ENCODE assay signal across 20 cellular contexts in the genomic region with DNA sequence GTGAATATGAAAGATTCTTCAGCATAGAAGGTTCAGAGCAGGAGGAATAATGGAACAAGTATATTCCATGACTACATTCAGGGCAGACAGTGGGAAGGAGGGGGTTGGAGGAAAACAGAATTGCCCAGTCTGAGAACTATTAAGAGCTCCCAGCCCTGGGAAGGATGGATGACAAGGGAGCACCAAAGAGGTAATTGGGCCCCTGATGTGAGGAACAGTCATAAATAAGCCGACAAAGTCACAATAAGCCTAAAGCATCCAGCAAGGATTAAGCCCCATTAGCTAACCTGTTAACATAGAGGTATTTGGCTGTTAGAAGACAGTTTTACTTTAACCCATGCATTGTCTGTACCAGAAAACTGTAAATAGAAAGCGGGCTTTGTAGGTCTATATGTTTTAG.
DNase-seq lines count a peak whose midpoint lies in the region; TF ChIP-seq lines count a peak whose summit lies in the region.
"Had no signal": no experiment of that assay in that cellular context is flagged by ENCODE, and none has a peak within 500 bp of the region (broad histone marks: within the 10 kb centered on the region; RNA-seq: fewer than 3 reads in every experiment).

No MANE protein-coding gene starts in this region.

- POLR2A ChIA-PET in RWPE1 (lab: Yijun Ruan, JAX; ENCODE audit: low non-redundant PET): no interaction called here

- TF ChIP-seq CTCF in RWPE1 (conservative IDR thresholded peaks at IDR 0.05; ENCODE audit: low read depth): no peak

- peak in 2 of 3 experiments; percentile 3 to 57 for DNase-seq in NCI-H1417 (lab: John Stamatoyannopoulos, UW)
- no peak for DNase-seq in NCI-H1417 treated with DMSO at 0.1 percent for 48 hours (lab: John Stamatoyannopoulos, UW)
- DNase-seq in NCI-H82 treated with DMSO at 0.1 percent for 48 hours (lab: John Stamatoyannopoulos, UW; ENCODE audit: unreplicated experiment): peak; percentile 19
- DNase-seq in islet precursor cell: peak; percentile 59
- DNase-seq in stimulated activated CD4-positive, alpha-beta T cell treated with anti-CD3 and anti-CD28 coated beads, Interleukin-1b, Interleukin-23, amount 100 ng/mL, for 48 hours: no peak
- DNase-seq in GM19238 (ENCODE audit: insufficient read length, low spot score): no peak
- DNase-seq in UCSD-AML1 (lab: John Stamatoyannopoulos, UW; ENCODE audit: unreplicated experiment): no peak
- no peak for DNase-seq in RWPE1 (ENCODE audit: low spot score)
- DNase-seq: DMS 273 treated with DMSO at 0.1 percent for 48 hours, GDM1, GOT3, HFFc6, KG1, MV-4-11, NCI-H187 treated with DMSO at 0.1 percent for 48 hours, NCI-H446, NCI-H526 treated with DMSO at 0.1 percent for 48 hours, SHP77 treated with DMSO at 0.1 percent for 48 hours, SK-N-SH had no signal

- H3K27ac ChIP-seq in RWPE1: no peak overlapping the region
- H3K27ac ChIP-seq: 22Rv1 had no signal

- CTCF ChIA-PET in RWPE1 (lab: Yijun Ruan, JAX): no interaction called here

Comparison
In these comparisons a context has a peak if more than half of its experiments do, and no peak if none do; other contexts are left out.
1. DNase-seq: peak in NCI-H1417 (2 of 3), NCI-H82 treated with DMSO at 0.1 percent for 48 hours (single experiment) and islet precursor cell (single experiment); none in NCI-H1417 treated with DMSO at 0.1 percent for 48 hours (single experiment), stimulated activated CD4-positive, alpha-beta T cell treated with anti-CD3 and anti-CD28 coated beads, Interleukin-1b, Interleukin-23, amount 100 ng/mL, for 48 hours (single experiment), GM19238 (single experiment), UCSD-AML1 (single experiment) and RWPE1 (single experiment).